ENCODE assay signal across 1 cellular context in the genomic region with DNA sequence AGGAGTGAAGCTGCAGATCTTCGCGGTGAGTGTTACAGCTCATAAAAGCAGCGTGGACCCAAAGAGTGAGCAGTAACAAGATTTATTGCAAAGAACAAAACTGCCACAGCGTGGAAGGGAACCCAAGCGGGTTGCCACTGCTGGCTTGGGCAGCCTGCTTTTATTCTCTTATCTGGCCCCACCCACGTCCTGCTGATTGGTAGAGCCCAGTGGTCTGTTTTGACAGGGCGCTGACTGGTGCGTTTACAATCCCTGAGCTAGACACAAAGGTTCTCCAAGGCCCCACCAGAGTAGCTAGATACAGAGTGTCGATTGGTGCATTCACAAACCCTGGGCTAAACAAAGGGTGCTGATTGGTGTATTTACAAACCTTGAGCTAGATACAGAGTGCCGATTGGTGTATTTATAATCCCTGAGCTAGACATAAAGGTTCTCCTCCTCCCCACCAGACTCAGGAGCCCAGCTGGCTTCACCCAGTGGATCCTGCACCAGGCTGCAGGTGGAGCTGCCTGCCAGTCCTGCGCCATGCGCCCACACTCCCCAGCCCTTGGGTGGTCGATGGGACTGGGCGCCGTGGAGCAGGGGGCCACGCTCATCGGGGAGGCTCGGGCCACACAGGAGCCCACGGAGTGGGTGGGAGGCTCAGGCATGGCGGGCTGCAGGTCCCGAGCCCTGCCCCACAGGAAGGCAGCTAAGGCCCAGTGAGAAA. TPM values are rescaled to one million over a fixed set of nuclear protein-coding genes. Genes with fewer than 3 reads are reported as not detected.
"Had no signal": no experiment of that assay in that cellular context is flagged by ENCODE, and none has a peak within 500 bp of the region (broad histone marks: within the 10 kb centered on the region; RNA-seq: fewer than 3 reads in every experiment).

No MANE protein-coding gene starts in this region.

RNA-seq across cellular contexts. Expression of gene CORT, which starts 23.9 kb away (rescaled TPM):
- total RNA-seq: SJSA1 had no signal
